1 cellular context compared by ENCODE assay signal in the genomic region with DNA sequence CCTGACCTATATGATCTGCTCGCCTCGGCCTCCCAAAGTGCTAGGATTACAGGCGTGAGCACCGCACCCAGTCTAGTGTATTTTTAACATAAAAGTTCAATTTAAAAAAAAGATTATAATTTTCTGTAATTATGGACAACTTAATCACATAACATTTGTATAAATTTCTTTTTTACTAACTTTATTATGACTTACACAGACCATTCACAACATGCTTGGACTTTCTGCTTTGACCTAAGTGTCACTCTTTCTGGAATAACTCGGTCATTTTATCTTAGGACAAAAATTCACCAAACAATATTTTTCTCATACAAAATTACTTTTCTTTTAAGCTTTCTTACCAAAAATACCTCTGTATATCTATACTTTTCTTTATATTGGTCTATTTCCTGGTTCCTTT.
TF ChIP-seq lines count a peak whose summit lies in the region.

No MANE protein-coding gene starts in this region.

TF ChIP-seq in K562, 482 proteins besides CTCF, POLR2A, EP300 and RAD21 (continues in another document):
- TF ChIP-seq SMARCB1 (IDR thresholded peaks at IDR 0.05; ENCODE audit: insufficient read length, low read depth) (no peak), FOSL1 (tag; conservative IDR thresholded peaks at IDR 0.05) (no peak), POLR2B (IDR thresholded peaks at IDR 0.05; ENCODE audit: low read depth, partially characterized antibody) (no peak), ZKSCAN1 (IDR thresholded peaks at IDR 0.05; ENCODE audit: low read depth, low read length) (no peak), ATF1 (CRISPR knock-in tag; IDR thresholded peaks at IDR 0.05) (no peak), ATF1 (tag; IDR thresholded peaks at IDR 0.05) (no peak), POLR2H (tag; IDR thresholded peaks at IDR 0.05; ENCODE audit: low read depth) (no peak), SAFB2 (IDR thresholded peaks at IDR 0.05; ENCODE audit: borderline replicate concordance, low read depth, low read length, severe bottlenecking) (no peak), ZFP36 (IDR thresholded peaks at IDR 0.05; ENCODE audit: low read depth, low read length, partially characterized antibody) (peak; percentile 91), ZNF174 (CRISPR knock-in tag; IDR thresholded peaks at IDR 0.05) (no peak), ZNF239 (CRISPR knock-in tag; IDR thresholded peaks at IDR 0.05) (no peak), CBX5 (IDR thresholded peaks at IDR 0.05; ENCODE audit: borderline replicate concordance, low read depth) (no peak), ZNF644 (tag; IDR thresholded peaks at IDR 0.05; ENCODE audit: low read depth) (no peak), PYGO2 (tag; IDR thresholded peaks at IDR 0.05) (no peak), MYNN (IDR thresholded peaks at IDR 0.05) (no peak), MYNN (CRISPR knock-in tag; IDR thresholded peaks at IDR 0.05) (no peak), GABPA (tag; conservative IDR thresholded peaks at IDR 0.05; ENCODE audit: low read depth) (no peak), ZNF274 (IDR thresholded peaks at IDR 0.05; ENCODE audit: borderline replicate concordance, low read depth, low read length) (no peak), CBX3 (IDR thresholded peaks at IDR 0.05; ENCODE audit: borderline replicate concordance in 1 of 2, low read length in 2 of 2) (0 out of 3 replicates have a peak, but pooled peaks of 1 of the 2 experiments have one; percentile 16), PHB (CRISPR knock-in tag; IDR thresholded peaks at IDR 0.05) (no peak), SREBF1 (IDR thresholded peaks at IDR 0.05; ENCODE audit: borderline replicate concordance, low read depth, low read length) (no peak)
- TF ChIP-seq, protein P1, sequence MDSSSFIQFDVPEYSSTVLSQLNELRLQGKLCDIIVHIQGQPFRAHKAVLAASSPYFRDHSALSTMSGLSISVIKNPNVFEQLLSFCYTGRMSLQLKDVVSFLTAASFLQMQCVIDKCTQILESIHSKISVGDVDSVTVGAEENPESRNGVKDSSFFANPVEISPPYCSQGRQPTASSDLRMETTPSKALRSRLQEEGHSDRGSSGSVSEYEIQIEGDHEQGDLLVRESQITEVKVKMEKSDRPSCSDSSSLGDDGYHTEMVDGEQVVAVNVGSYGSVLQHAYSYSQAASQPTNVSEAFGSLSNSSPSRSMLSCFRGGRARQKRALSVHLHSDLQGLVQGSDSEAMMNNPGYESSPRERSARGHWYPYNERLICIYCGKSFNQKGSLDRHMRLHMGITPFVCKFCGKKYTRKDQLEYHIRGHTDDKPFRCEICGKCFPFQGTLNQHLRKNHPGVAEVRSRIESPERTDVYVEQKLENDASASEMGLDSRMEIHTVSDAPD (CRISPR knock-in tag; IDR thresholded peaks at IDR 0.05), result no peak
- TF ChIP-seq, protein P2, sequence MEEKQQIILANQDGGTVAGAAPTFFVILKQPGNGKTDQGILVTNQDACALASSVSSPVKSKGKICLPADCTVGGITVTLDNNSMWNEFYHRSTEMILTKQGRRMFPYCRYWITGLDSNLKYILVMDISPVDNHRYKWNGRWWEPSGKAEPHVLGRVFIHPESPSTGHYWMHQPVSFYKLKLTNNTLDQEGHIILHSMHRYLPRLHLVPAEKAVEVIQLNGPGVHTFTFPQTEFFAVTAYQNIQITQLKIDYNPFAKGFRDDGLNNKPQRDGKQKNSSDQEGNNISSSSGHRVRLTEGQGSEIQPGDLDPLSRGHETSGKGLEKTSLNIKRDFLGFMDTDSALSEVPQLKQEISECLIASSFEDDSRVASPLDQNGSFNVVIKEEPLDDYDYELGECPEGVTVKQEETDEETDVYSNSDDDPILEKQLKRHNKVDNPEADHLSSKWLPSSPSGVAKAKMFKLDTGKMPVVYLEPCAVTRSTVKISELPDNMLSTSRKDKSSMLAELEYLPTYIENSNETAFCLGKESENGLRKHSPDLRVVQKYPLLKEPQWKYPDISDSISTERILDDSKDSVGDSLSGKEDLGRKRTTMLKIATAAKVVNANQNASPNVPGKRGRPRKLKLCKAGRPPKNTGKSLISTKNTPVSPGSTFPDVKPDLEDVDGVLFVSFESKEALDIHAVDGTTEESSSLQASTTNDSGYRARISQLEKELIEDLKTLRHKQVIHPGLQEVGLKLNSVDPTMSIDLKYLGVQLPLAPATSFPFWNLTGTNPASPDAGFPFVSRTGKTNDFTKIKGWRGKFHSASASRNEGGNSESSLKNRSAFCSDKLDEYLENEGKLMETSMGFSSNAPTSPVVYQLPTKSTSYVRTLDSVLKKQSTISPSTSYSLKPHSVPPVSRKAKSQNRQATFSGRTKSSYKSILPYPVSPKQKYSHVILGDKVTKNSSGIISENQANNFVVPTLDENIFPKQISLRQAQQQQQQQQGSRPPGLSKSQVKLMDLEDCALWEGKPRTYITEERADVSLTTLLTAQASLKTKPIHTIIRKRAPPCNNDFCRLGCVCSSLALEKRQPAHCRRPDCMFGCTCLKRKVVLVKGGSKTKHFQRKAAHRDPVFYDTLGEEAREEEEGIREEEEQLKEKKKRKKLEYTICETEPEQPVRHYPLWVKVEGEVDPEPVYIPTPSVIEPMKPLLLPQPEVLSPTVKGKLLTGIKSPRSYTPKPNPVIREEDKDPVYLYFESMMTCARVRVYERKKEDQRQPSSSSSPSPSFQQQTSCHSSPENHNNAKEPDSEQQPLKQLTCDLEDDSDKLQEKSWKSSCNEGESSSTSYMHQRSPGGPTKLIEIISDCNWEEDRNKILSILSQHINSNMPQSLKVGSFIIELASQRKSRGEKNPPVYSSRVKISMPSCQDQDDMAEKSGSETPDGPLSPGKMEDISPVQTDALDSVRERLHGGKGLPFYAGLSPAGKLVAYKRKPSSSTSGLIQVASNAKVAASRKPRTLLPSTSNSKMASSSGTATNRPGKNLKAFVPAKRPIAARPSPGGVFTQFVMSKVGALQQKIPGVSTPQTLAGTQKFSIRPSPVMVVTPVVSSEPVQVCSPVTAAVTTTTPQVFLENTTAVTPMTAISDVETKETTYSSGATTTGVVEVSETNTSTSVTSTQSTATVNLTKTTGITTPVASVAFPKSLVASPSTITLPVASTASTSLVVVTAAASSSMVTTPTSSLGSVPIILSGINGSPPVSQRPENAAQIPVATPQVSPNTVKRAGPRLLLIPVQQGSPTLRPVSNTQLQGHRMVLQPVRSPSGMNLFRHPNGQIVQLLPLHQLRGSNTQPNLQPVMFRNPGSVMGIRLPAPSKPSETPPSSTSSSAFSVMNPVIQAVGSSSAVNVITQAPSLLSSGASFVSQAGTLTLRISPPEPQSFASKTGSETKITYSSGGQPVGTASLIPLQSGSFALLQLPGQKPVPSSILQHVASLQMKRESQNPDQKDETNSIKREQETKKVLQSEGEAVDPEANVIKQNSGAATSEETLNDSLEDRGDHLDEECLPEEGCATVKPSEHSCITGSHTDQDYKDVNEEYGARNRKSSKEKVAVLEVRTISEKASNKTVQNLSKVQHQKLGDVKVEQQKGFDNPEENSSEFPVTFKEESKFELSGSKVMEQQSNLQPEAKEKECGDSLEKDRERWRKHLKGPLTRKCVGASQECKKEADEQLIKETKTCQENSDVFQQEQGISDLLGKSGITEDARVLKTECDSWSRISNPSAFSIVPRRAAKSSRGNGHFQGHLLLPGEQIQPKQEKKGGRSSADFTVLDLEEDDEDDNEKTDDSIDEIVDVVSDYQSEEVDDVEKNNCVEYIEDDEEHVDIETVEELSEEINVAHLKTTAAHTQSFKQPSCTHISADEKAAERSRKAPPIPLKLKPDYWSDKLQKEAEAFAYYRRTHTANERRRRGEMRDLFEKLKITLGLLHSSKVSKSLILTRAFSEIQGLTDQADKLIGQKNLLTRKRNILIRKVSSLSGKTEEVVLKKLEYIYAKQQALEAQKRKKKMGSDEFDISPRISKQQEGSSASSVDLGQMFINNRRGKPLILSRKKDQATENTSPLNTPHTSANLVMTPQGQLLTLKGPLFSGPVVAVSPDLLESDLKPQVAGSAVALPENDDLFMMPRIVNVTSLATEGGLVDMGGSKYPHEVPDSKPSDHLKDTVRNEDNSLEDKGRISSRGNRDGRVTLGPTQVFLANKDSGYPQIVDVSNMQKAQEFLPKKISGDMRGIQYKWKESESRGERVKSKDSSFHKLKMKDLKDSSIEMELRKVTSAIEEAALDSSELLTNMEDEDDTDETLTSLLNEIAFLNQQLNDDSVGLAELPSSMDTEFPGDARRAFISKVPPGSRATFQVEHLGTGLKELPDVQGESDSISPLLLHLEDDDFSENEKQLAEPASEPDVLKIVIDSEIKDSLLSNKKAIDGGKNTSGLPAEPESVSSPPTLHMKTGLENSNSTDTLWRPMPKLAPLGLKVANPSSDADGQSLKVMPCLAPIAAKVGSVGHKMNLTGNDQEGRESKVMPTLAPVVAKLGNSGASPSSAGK (IDR thresholded peaks at IDR 0.05), result no peak
- TF ChIP-seq, protein P3, sequence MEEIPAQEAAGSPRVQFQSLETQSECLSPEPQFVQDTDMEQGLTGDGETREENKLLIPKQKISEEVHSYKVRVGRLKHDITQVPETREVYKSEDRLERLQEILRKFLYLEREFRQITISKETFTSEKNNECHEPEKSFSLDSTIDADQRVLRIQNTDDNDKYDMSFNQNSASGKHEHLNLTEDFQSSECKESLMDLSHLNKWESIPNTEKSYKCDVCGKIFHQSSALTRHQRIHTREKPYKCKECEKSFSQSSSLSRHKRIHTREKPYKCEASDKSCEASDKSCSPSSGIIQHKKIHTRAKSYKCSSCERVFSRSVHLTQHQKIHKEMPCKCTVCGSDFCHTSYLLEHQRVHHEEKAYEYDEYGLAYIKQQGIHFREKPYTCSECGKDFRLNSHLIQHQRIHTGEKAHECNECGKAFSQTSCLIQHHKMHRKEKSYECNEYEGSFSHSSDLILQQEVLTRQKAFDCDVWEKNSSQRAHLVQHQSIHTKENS (CRISPR knock-in tag; IDR thresholded peaks at IDR 0.05), result no peak
- TF ChIP-seq, protein P4, sequence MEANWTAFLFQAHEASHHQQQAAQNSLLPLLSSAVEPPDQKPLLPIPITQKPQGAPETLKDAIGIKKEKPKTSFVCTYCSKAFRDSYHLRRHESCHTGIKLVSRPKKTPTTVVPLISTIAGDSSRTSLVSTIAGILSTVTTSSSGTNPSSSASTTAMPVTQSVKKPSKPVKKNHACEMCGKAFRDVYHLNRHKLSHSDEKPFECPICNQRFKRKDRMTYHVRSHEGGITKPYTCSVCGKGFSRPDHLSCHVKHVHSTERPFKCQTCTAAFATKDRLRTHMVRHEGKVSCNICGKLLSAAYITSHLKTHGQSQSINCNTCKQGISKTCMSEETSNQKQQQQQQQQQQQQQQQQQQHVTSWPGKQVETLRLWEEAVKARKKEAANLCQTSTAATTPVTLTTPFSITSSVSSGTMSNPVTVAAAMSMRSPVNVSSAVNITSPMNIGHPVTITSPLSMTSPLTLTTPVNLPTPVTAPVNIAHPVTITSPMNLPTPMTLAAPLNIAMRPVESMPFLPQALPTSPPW (CRISPR knock-in tag; IDR thresholded peaks at IDR 0.05), result no peak
- TF ChIP-seq, protein P5, sequence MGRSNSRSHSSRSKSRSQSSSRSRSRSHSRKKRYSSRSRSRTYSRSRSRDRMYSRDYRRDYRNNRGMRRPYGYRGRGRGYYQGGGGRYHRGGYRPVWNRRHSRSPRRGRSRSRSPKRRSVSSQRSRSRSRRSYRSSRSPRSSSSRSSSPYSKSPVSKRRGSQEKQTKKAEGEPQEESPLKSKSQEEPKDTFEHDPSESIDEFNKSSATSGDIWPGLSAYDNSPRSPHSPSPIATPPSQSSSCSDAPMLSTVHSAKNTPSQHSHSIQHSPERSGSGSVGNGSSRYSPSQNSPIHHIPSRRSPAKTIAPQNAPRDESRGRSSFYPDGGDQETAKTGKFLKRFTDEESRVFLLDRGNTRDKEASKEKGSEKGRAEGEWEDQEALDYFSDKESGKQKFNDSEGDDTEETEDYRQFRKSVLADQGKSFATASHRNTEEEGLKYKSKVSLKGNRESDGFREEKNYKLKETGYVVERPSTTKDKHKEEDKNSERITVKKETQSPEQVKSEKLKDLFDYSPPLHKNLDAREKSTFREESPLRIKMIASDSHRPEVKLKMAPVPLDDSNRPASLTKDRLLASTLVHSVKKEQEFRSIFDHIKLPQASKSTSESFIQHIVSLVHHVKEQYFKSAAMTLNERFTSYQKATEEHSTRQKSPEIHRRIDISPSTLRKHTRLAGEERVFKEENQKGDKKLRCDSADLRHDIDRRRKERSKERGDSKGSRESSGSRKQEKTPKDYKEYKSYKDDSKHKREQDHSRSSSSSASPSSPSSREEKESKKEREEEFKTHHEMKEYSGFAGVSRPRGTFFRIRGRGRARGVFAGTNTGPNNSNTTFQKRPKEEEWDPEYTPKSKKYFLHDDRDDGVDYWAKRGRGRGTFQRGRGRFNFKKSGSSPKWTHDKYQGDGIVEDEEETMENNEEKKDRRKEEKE (IDR thresholded peaks at IDR 0.05; ENCODE audit: borderline replicate concordance in 1 of 2, control insufficient read depth in 1 of 2, low read depth in 2 of 2, low read length in 1 of 2), result no peak
- TF ChIP-seq, protein P6, sequence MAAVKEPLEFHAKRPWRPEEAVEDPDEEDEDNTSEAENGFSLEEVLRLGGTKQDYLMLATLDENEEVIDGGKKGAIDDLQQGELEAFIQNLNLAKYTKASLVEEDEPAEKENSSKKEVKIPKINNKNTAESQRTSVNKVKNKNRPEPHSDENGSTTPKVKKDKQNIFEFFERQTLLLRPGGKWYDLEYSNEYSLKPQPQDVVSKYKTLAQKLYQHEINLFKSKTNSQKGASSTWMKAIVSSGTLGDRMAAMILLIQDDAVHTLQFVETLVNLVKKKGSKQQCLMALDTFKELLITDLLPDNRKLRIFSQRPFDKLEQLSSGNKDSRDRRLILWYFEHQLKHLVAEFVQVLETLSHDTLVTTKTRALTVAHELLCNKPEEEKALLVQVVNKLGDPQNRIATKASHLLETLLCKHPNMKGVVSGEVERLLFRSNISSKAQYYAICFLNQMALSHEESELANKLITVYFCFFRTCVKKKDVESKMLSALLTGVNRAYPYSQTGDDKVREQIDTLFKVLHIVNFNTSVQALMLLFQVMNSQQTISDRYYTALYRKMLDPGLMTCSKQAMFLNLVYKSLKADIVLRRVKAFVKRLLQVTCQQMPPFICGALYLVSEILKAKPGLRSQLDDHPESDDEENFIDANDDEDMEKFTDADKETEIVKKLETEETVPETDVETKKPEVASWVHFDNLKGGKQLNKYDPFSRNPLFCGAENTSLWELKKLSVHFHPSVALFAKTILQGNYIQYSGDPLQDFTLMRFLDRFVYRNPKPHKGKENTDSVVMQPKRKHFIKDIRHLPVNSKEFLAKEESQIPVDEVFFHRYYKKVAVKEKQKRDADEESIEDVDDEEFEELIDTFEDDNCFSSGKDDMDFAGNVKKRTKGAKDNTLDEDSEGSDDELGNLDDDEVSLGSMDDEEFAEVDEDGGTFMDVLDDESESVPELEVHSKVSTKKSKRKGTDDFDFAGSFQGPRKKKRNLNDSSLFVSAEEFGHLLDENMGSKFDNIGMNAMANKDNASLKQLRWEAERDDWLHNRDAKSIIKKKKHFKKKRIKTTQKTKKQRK (IDR thresholded peaks at IDR 0.05; ENCODE audit: borderline replicate concordance, low read depth, low read length), result peak; percentile 61; the same call in 1 of the 2 replicates
- TF ChIP-seq, protein P7, sequence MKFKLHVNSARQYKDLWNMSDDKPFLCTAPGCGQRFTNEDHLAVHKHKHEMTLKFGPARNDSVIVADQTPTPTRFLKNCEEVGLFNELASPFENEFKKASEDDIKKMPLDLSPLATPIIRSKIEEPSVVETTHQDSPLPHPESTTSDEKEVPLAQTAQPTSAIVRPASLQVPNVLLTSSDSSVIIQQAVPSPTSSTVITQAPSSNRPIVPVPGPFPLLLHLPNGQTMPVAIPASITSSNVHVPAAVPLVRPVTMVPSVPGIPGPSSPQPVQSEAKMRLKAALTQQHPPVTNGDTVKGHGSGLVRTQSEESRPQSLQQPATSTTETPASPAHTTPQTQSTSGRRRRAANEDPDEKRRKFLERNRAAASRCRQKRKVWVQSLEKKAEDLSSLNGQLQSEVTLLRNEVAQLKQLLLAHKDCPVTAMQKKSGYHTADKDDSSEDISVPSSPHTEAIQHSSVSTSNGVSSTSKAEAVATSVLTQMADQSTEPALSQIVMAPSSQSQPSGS (CRISPR knock-in tag; IDR thresholded peaks at IDR 0.05), result no peak
